Comparison of ENCODE assay signal across 11 cellular contexts in genomic region chr12:6374028-6374780, GRCh38. TPM values are rescaled to one million over a fixed set of nuclear protein-coding genes. Genes with fewer than 3 reads are reported as not detected.
A peak's percentile ranks its signal among the peaks of the same experiment; 100 is the strongest.
DNase-seq lines count a peak whose midpoint lies in the region; ATAC-seq, FAIRE-seq and TF ChIP-seq lines count a peak whose summit lies in the region.
"Had no signal": no experiment of that assay in that cellular context is flagged by ENCODE, and none has a peak within 500 bp of the region (broad histone marks: within the 10 kb centered on the region; RNA-seq: fewer than 3 reads in every experiment).

No MANE protein-coding gene starts in this region.

- no peak for FAIRE-seq in GM12891 (lab: Jason Lieb, UNC)
- FAIRE-seq: GM12878 had no signal

- DNase-seq in HT-29 (ENCODE audit: low spot score) (peak; percentile 45), body of pancreas (no peak), left colon (peak in 1 of 2 donors; percentile 36), stomach (no peak), NCI-H1092 treated with DMSO at 0.1 percent for 48 hours (lab: John Stamatoyannopoulos, UW) (no peak), GM12891 (ENCODE audit: insufficient read length, low spot score) (no peak)
- no peak for DNase-seq in stimulated activated naive CD8-positive, alpha-beta T cell treated with anti-CD3 and anti-CD28 coated beads, Interleukin-15, Interleukin-2, amounts not matched to agents 100 U/mL and 50 U/mL, for 24 hours
- DNase-seq: amniotic stem cell had no signal

- WGBS in body of pancreas, 2 donors: 75 to 81% methylated on average over 24 of the region's 24 CpGs
- WGBS in stomach, 5 donors: 40 to 68% (median 50%) methylated on average over 21 to 24 of the region's 24 CpGs

- H3K27me3 ChIP-seq in body of pancreas: no peaks in the 10 kb centered on the region
- no peaks in the 10 kb centered on the region for H3K27me3 ChIP-seq in stomach

- H3K9me3 ChIP-seq in body of pancreas: no peaks in the 10 kb centered on the region
- no peaks in the 10 kb centered on the region for H3K9me3 ChIP-seq in stomach

- H3K4me3 ChIP-seq in body of pancreas (no peak overlapping the region), stomach (peak overlapping the region; percentile 37 to 52 (median 49))
- H3K4me3 ChIP-seq: GM12878 had no signal

- no peak for TF ChIP-seq CTCF in body of pancreas (IDR thresholded peaks at IDR 0.05)
- TF ChIP-seq CTCF in stomach (IDR thresholded peaks at IDR 0.05): no peak

- intact Hi-C loops in body of pancreas (cut with DNase I) (loop anchor here (5.0 kb wide), 1 partner anchor 47 kb away; no protein-coding TSS in a partner anchor), left colon (cut with DNase I, micrococcal nuclease) (no loop called here), stomach (cut with DNase I; ENCODE audit: low total_unique reads) (no loop called here)

- H3K36me3 ChIP-seq in body of pancreas (replicated peaks in 1 of 2; ENCODE audit: insufficient read depth in 1 of 2, low read depth in 2 of 2) (no peaks in the 10 kb centered on the region), stomach (no peaks in the 10 kb centered on the region)

- peak overlapping the region; percentile 82 to 91 (median 90) for H3K27ac ChIP-seq in body of pancreas
- H3K27ac ChIP-seq in stomach: peak overlapping the region; percentile 89 to 96 (median 95)

- TF ChIP-seq EP300 in stomach (IDR thresholded peaks at IDR 0.05): no peak

- H3K4me1 ChIP-seq in body of pancreas: peaks cover 67% of the 10 kb centered on the region
- H3K4me1 ChIP-seq in stomach: peaks cover 53 to 76% (median 63%) of the 10 kb centered on the region in 4 donors

- TF ChIP-seq POLR2A in body of pancreas (IDR thresholded peaks at IDR 0.05) (peak in 1 of 3 donors; percentile 30), stomach (IDR thresholded peaks at IDR 0.05) (no peak), GM12891 (IDR thresholded peaks at IDR 0.05; ENCODE audit: low read depth, low read length) (no peak)

- ATAC-seq in body of pancreas (no peak), left colon (peak; percentile 2), GM19452 (IDR thresholded peaks at IDR 0.05; ENCODE audit: unreplicated experiment) (no peak)
- ATAC-seq in stimulated activated naive CD8-positive, alpha-beta T cell treated with anti-CD3 and anti-CD28 coated beads, Interleukin-15, Interleukin-2, amounts not matched to agents 100 U/mL and 50 U/mL, for 24 hours: no peak
- ATAC-seq: GM12878 had no signal

TF ChIP-seq in GM12891, 5 proteins besides CTCF, POLR2A, EP300 and RAD21:
- TF ChIP-seq POLR2AphosphoS5 (IDR thresholded peaks at IDR 0.05; ENCODE audit: low read depth, low read length) (no peak), SPI1 (IDR thresholded peaks at IDR 0.05; ENCODE audit: low read depth, low read length) (no peak)

RNA-seq across cellular contexts. Expression of gene SCNN1A, which starts 1.2 kb away (rescaled TPM):
- total RNA-seq in HT-29 (2014; rRNA removed; shearing (Covaris generic)): 161 and 221 TPM in 2 replicates
- total RNA-seq in body of pancreas (100 to 1,000 TPM in 1 of 2 donors, 10 to 100 TPM in 1; 62.5 to 112 TPM), left colon (100 to 1,000 TPM; 289 to 459 TPM), stomach (100 to 1,000 TPM in 4 of 5 donors, 10 to 100 TPM in 1; 63.3 to 486 (median 277) TPM)
- polyA plus RNA-seq in stomach: 10 to 100 TPM; 16.6 to 98.0 (median 47.5) TPM
- polyA plus RNA-seq in GM12891 (2012; ENCODE audit: low read depth, missing spikeins): 0.12 TPM
- total RNA-seq: temporal lobe had no signal

RNA-seq across cellular contexts. Expression of gene LTBR, which starts 9.8 kb away (rescaled TPM):
- total RNA-seq in HT-29 (2014; rRNA removed; shearing (Covaris generic)): 176 and 234 TPM in 2 replicates
- total RNA-seq in body of pancreas (100 to 1,000 TPM; 111 to 173 TPM), left colon (100 to 1,000 TPM; 120 to 129 TPM), stomach (100 to 1,000 TPM in 3 of 5 donors, 10 to 100 TPM in 2; 27.5 to 471 (median 126) TPM)
- polyA plus RNA-seq in stomach: 10 to 100 TPM; 47.3 to 76.3 (median 48.3) TPM
- polyA plus RNA-seq in GM12891 (2012; ENCODE audit: low read depth, missing spikeins): 3.5 TPM

RNA-seq across cellular contexts. Expression of gene TNFRSF1A, which starts 32.3 kb away (rescaled TPM):
- 91.9 and 94.5 TPM in 2 replicates for total RNA-seq in HT-29 (2014; rRNA removed; shearing (Covaris generic))
- total RNA-seq in body of pancreas (10 to 100 TPM; 54.5 to 92.0 TPM), left colon (100 to 1,000 TPM; 140 to 170 TPM), stomach (100 to 1,000 TPM in 4 of 5 donors, 10 to 100 TPM in 1; 91.6 to 432 (median 152) TPM)
- polyA plus RNA-seq in stomach: 10 to 100 TPM; 35.2 to 64.4 (median 38.5) TPM
- polyA plus RNA-seq in GM12891 (2012; ENCODE audit: low read depth, missing spikeins): 8.1 TPM

Comparison
In these comparisons a context has a peak if more than half of its experiments do, and no peak if none do; other contexts are left out.
1. H3K4me3 ChIP-seq: peak in stomach (4 of 4); none in body of pancreas (0 of 2).